14 cellular contexts compared by ENCODE assay signal in the genomic region with DNA sequence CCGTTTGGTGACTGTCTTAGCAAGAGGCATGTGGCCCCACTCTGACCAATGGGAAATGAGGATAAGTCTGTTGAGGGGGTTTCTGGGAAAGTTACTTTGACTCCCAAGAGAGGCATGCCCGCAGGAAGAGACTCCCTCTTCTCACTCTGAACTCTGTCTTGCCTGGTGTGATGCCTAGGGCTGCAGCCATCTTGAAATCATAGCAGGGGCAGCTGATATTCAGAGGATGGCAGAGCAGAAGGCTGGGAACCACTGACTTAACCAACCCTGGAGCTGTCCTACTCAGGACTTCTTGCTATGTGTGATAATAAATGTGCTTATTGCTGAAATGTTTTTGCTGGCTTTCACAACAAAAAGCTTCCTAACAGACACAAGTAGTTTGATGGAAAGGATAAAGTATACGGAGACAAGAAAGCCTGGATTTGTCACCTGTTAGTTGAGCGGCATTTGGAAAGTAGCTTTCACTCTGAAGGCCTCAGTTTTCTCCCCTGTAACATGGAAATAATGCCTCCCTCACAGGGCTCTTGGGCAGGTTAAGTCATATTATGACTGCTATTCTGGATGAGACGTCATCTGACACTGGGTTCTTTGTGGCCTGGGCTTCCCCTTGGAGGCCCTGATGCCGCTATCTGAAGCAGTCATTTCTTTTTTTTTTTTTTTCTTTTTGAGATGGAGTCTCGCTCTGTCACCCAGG.
DNase-seq lines count a peak whose midpoint lies in the region; ATAC-seq, FAIRE-seq and TF ChIP-seq lines count a peak whose summit lies in the region.
"Had no signal": no experiment of that assay in that cellular context is flagged by ENCODE, and none has a peak within 500 bp of the region (broad histone marks: within the 10 kb centered on the region; RNA-seq: fewer than 3 reads in every experiment).

No MANE protein-coding gene starts in this region.

- WGBS in psoas muscle, 3 donors = 81 to 82% (median 82%) methylated on average over 7 of the region's 7 CpGs

- no peak overlapping the region for H3K4me3 Mint-ChIP-seq in activated T-cell treated with anti-CD3 and anti-CD28 coated beads, Interleukin-2, amount 50 U/mL, for 4 hours
- H3K4me3 Mint-ChIP-seq: nephron progenitor cell had no signal

- H3K27ac ChIP-seq in ascending aorta = no peak overlapping the region
- no peak overlapping the region for H3K27ac ChIP-seq in psoas muscle
- H3K27ac ChIP-seq: esophagus squamous epithelium, RWPE1 had no signal

- H3K9me3 ChIP-seq in ascending aorta (peaks cover 0 to 3% of the 10 kb centered on the region in 2 donors), psoas muscle (no peaks in the 10 kb centered on the region)

- H3K9me3 Mint-ChIP-seq in activated T-cell treated with anti-CD3 and anti-CD28 coated beads, Interleukin-2, amount 50 U/mL, for 4 hours = peaks cover 11% of the 10 kb centered on the region

- H3K4me1 Mint-ChIP-seq in activated T-cell treated with anti-CD3 and anti-CD28 coated beads, Interleukin-2, amount 50 U/mL, for 4 hours (ENCODE audit: low read depth) = peaks cover 6% of the 10 kb centered on the region
- H3K4me1 Mint-ChIP-seq: nephron progenitor cell had no signal

- peaks cover 13% of the 10 kb centered on the region for H3K27me3 Mint-ChIP-seq in activated T-cell treated with anti-CD3 and anti-CD28 coated beads, Interleukin-2, amount 50 U/mL, for 4 hours (ENCODE audit: low read depth)

- peak; percentile 52 for ATAC-seq in GM19025 (IDR thresholded peaks at IDR 0.05; ENCODE audit: low read depth, unreplicated experiment)
- ATAC-seq in HG02938 (IDR thresholded peaks at IDR 0.05; ENCODE audit: unreplicated experiment) = peak; percentile 88
- ATAC-seq in activated T-cell treated with anti-CD3 and anti-CD28 coated beads, Interleukin-2, amount 50 U/mL, for 4 hours = peak; percentile 78 to 85
- ATAC-seq in psoas muscle = no peak

- TF ChIP-seq POLR2A in GM12892 (IDR thresholded peaks at IDR 0.05; ENCODE audit: low read depth, low read length) = 0 out of 2 replicates have a peak, but pooled peaks have one; percentile 27

- H3K4me3 ChIP-seq in ascending aorta = no peak overlapping the region
- no peak overlapping the region for H3K4me3 ChIP-seq in psoas muscle
- H3K4me3 ChIP-seq: esophagus squamous epithelium had no signal

- no peaks in the 10 kb centered on the region for H3K36me3 Mint-ChIP-seq in activated T-cell treated with anti-CD3 and anti-CD28 coated beads, Interleukin-2, amount 50 U/mL, for 4 hours (ENCODE audit: insufficient read depth)

- intact Hi-C loops in ascending aorta (cut with DNase I) = no loop called here
- intact Hi-C loops in psoas muscle (cut with DNase I) = no loop called here

- H3K4me1 ChIP-seq in ascending aorta = no peaks in the 10 kb centered on the region
- H3K4me1 ChIP-seq in psoas muscle = no peaks in the 10 kb centered on the region
- H3K4me1 ChIP-seq: esophagus squamous epithelium had no signal

- H3K27me3 ChIP-seq in ascending aorta (no peaks in the 10 kb centered on the region), psoas muscle (ENCODE audit: insufficient read depth in 3 of 3, low read length in 2 of 3) (peaks cover 0 to 10% (median 2%) of the 10 kb centered on the region in 3 donors)

- DNase-seq in GM12892 (ENCODE audit: insufficient read length) (no peak), DMS153 (lab: John Stamatoyannopoulos, UW) (no peak), ascending aorta (ENCODE audit: low spot score in 2 of 2) (no peak), psoas muscle (no peak), HPDE6-E6E7 (ENCODE audit: extremely low spot score) (no peak)
- DNase-seq in activated T-cell treated with anti-CD3 and anti-CD28 coated beads, Interleukin-2, amount 50 U/mL, for 4 hours = no peak
- DNase-seq: esophagus squamous epithelium, NCI-H1694, nephron progenitor cell, WERI-Rb-1 had no signal

- FAIRE-seq in GM12892 (lab: Jason Lieb, UNC) = peak; percentile 99
- FAIRE-seq: islet of Langerhans had no signal

- H3K36me3 ChIP-seq in ascending aorta = no peaks in the 10 kb centered on the region
- no peaks in the 10 kb centered on the region for H3K36me3 ChIP-seq in psoas muscle (ENCODE audit: insufficient read depth in 1 of 2, low read depth in 1 of 2)
- H3K36me3 ChIP-seq: esophagus squamous epithelium, WERI-Rb-1 had no signal

- TF ChIP-seq CTCF in ascending aorta (IDR thresholded peaks at IDR 0.05) (no peak), psoas muscle (IDR thresholded peaks at IDR 0.05) (no peak)

Comparison
In these comparisons a context has a peak if more than half of its experiments do, and no peak if none do; other contexts are left out.
1. ATAC-seq: peak in GM19025 (single experiment), HG02938 (single experiment) and activated T-cell treated with anti-CD3 and anti-CD28 coated beads, Interleukin-2, amount 50 U/mL, for 4 hours (2 of 2); none in psoas muscle (0 of 4).